ENCODE assay signal across 16 cellular contexts in genomic region chr7:44743750-44744149, GRCh38. TPM values are rescaled to one million over a fixed set of nuclear protein-coding genes. Genes with fewer than 3 reads are reported as not detected.
DNase-seq lines count a peak whose midpoint lies in the region; ATAC-seq, FAIRE-seq and TF ChIP-seq lines count a peak whose summit lies in the region.
"Had no signal": no experiment of that assay in that cellular context is flagged by ENCODE, and none has a peak within 500 bp of the region (broad histone marks: within the 10 kb centered on the region; RNA-seq: fewer than 3 reads in every experiment).

No MANE protein-coding gene starts in this region.

- no peaks in the 10 kb centered on the region for H3K27me3 Mint-ChIP-seq in progenitor cell of endocrine pancreas
- H3K27me3 Mint-ChIP-seq: B cell; CD4-positive, alpha-beta T cell had no signal

- intact Hi-C loops in left ventricle myocardium inferior (cut with micrococcal nuclease) = no loop called here

- H3K27me3 ChIP-seq in GM23248 (replicated peaks; ENCODE audit: insufficient read depth) (no peaks in the 10 kb centered on the region), RWPE2 (ENCODE audit: insufficient read depth, poor library complexity, severe bottlenecking) (no peaks in the 10 kb centered on the region), foreskin keratinocyte (no peaks in the 10 kb centered on the region), left ventricle myocardium inferior (ENCODE audit: low read depth) (no peaks in the 10 kb centered on the region)

- DNase-seq in GM23248 = no peak
- no peak for DNase-seq in RWPE2 (ENCODE audit: low spot score)
- peak in 1 of 2 donors; percentile 61 for DNase-seq in foreskin keratinocyte
- DNase-seq in progenitor cell of endocrine pancreas (ENCODE audit: low spot score, unreplicated experiment) = no peak
- DNase-seq in RCC 7860 (ENCODE audit: low spot score) = no peak
- DNase-seq in left ventricle myocardium inferior = no peak
- DNase-seq: CD4-positive, alpha-beta T cell; Karpas-422; MM.1S; NCI-H1105 treated with DMSO at 0.1 percent for 48 hours; NCI-H187; PC-3; SHP77 had no signal

- ATAC-seq in RWPE2 (ENCODE audit: low read depth) (no peak), foreskin keratinocyte (no peak), GM19395 (IDR thresholded peaks at IDR 0.05; ENCODE audit: unreplicated experiment) (no peak)
- ATAC-seq: PC-3 had no signal

- in situ Hi-C loops in GM23248 (cut with MboI) = no loop called here

- H3K4me3 ChIP-seq in GM23248 = no peak overlapping the region
- H3K4me3 ChIP-seq in RWPE2 (ENCODE audit: severe bottlenecking) = no peak overlapping the region
- H3K4me3 ChIP-seq in left ventricle myocardium inferior = no peak overlapping the region
- H3K4me3 ChIP-seq: HAP-1 had no signal

- no peaks in the 10 kb centered on the region for H3K9me3 Mint-ChIP-seq in progenitor cell of endocrine pancreas (ENCODE audit: low read depth)
- H3K9me3 Mint-ChIP-seq: CD4-positive, alpha-beta T cell had no signal

- H3K27ac Mint-ChIP-seq in progenitor cell of endocrine pancreas = peak overlapping the region; percentile 90
- H3K27ac Mint-ChIP-seq: B cell; CD4-positive, alpha-beta T cell had no signal

- no peaks in the 10 kb centered on the region for H3K9me2 ChIP-seq in GM23248 (ENCODE audit: insufficient read depth)

- H3K27ac ChIP-seq in GM23248 (no peak overlapping the region), RWPE2 (ENCODE audit: poor library complexity, severe bottlenecking) (peak overlapping the region; percentile 39), foreskin keratinocyte (peak overlapping the region; percentile 45), left ventricle myocardium inferior (replicated peaks) (no peak overlapping the region)

- no peak for FAIRE-seq in RCC 7860 (lab: Jason Lieb, UNC)

- H3F3A ChIP-seq in GM23248 (ENCODE audit: insufficient read depth) = peaks cover 8% of the 10 kb centered on the region; the same call in 1 of the 2 replicates

- TF ChIP-seq CTCF in RWPE2 (IDR thresholded peaks at IDR 0.05; ENCODE audit: poor library complexity, severe bottlenecking) (no peak), foreskin keratinocyte (conservative IDR thresholded peaks at IDR 0.05) (no peak), progenitor cell of endocrine pancreas (IDR thresholded peaks at IDR 0.05; ENCODE audit: unreplicated experiment) (no peak), left ventricle myocardium inferior (IDR thresholded peaks at IDR 0.05; ENCODE audit: borderline replicate concordance) (no peak)

- peaks cover 8% of the 10 kb centered on the region for H3K4me1 Mint-ChIP-seq in progenitor cell of endocrine pancreas (ENCODE audit: low read depth)

- H3K36me3 Mint-ChIP-seq in progenitor cell of endocrine pancreas (ENCODE audit: insufficient read depth) = no peaks in the 10 kb centered on the region

- H3K4me1 ChIP-seq in GM23248 (ENCODE audit: insufficient read depth) (peaks cover 8% of the 10 kb centered on the region; the same call in 1 of the 2 replicates), RWPE2 (ENCODE audit: insufficient read depth, poor library complexity, severe bottlenecking) (peaks cover 14% of the 10 kb centered on the region), foreskin keratinocyte (peaks cover 16% of the 10 kb centered on the region), left ventricle myocardium inferior (peaks cover 7% of the 10 kb centered on the region)

- H2AFZ ChIP-seq in GM23248 = 0 out of 2 replicates have a peak overlapping the region, but pooled peaks have one; percentile 21

- no peaks in the 10 kb centered on the region for H4K20me1 ChIP-seq in GM23248 (ENCODE audit: insufficient read depth)

- no peak overlapping the region for H3K4me3 Mint-ChIP-seq in progenitor cell of endocrine pancreas (ENCODE audit: low read depth)
- H3K4me3 Mint-ChIP-seq: B cell; CD4-positive, alpha-beta T cell had no signal

- no peak overlapping the region for H3K9ac ChIP-seq in GM23248

- H3K36me3 ChIP-seq in GM23248 (ENCODE audit: low read depth) (no peaks in the 10 kb centered on the region), RWPE2 (ENCODE audit: low read depth) (no peaks in the 10 kb centered on the region), left ventricle myocardium inferior (no peaks in the 10 kb centered on the region)
- H3K36me3 ChIP-seq: HAP-1 had no signal

- 97 to 100% methylated on average over 1 of the region's 1 CpG for WGBS in GM23248 (ENCODE audit: low coverage in 1 of 2, low lambda C conversion rate in 2 of 2, missing lambda C conversion rate in 2 of 2), 2 experiments

- no peak overlapping the region for H3K4me2 ChIP-seq in GM23248 (ENCODE audit: unreplicated experiment)

- no peaks in the 10 kb centered on the region for H3K9me3 ChIP-seq in GM23248 (ENCODE audit: low read depth)
- H3K9me3 ChIP-seq in RWPE2 (ENCODE audit: severe bottlenecking) = no peaks in the 10 kb centered on the region
- H3K9me3 ChIP-seq in left ventricle myocardium inferior (replicated peaks) = no peaks in the 10 kb centered on the region
- H3K9me3 ChIP-seq: HAP-1 had no signal

- H3K79me2 ChIP-seq in GM23248 (ENCODE audit: insufficient read depth) = no peaks in the 10 kb centered on the region

RNA-seq across cellular contexts. Expression of gene ZMIZ2, which starts 4.9 kb away (rescaled TPM):
- 9.7 and 12.4 TPM in 2 replicates for total RNA-seq in GM23248 (2014; rRNA removed; shearing (Covaris generic))
- polyA plus RNA-seq in GM23248 (2016; fragmentation: Nextera tagmentation; extraction: Ambion mirVana) = 6.1 and 7.8 TPM in 2 replicates
- total RNA-seq in foreskin keratinocyte = 15.1 and 17.7 TPM in 2 replicates
- polyA plus RNA-seq in foreskin keratinocyte = 17.7 and 19.1 TPM in 2 replicates
- total RNA-seq in progenitor cell of endocrine pancreas = 217 and 222 TPM in 2 replicates
- 62.7 TPM for total RNA-seq in left ventricle myocardium inferior

RNA-seq across cellular contexts. Expression of gene PPIA, which starts 52.7 kb away (rescaled TPM):
- total RNA-seq in GM23248 (2014; rRNA removed; shearing (Covaris generic)) = 2,655 and 2,752 TPM in 2 replicates
- polyA plus RNA-seq in GM23248 (2016; fragmentation: Nextera tagmentation; extraction: Ambion mirVana) (3,114 and 3,141 TPM in 2 replicates), foreskin keratinocyte (6,662 and 7,130 TPM in 2 replicates)
- total RNA-seq in foreskin keratinocyte (4,179 and 4,396 TPM in 2 replicates), progenitor cell of endocrine pancreas (1,323 and 1,353 TPM in 2 replicates), left ventricle myocardium inferior (470 TPM)

Comparison
In these comparisons a context has a peak if more than half of its experiments do, and no peak if none do; other contexts are left out.
1. H3K27ac ChIP-seq: peak in RWPE2 (single experiment) and foreskin keratinocyte (single experiment); none in GM23248 (single experiment) and left ventricle myocardium inferior (single experiment).